19 cellular contexts compared by ENCODE assay signal in genomic region chr5:172336264-172336663, GRCh38. TPM values are rescaled to one million over a fixed set of nuclear protein-coding genes. Genes with fewer than 3 reads are reported as not detected.
DNase-seq lines count a peak whose midpoint lies in the region; ATAC-seq lines count a peak whose summit lies in the region.
"Had no signal": no experiment of that assay in that cellular context is flagged by ENCODE, and none has a peak within 500 bp of the region (broad histone marks: within the 10 kb centered on the region; RNA-seq: fewer than 3 reads in every experiment).

No MANE protein-coding gene starts in this region.

- intact Hi-C loops in posterior vena cava (cut with DNase I), result no loop called here

- ATAC-seq in GM21723 (IDR thresholded peaks at IDR 0.05; ENCODE audit: unreplicated experiment), result no peak
- ATAC-seq in HG03521 (IDR thresholded peaks at IDR 0.05; ENCODE audit: unreplicated experiment), result no peak
- ATAC-seq: GM12878, T-cell had no signal

- DNase-seq in NCI-H748 (lab: John Stamatoyannopoulos, UW; ENCODE audit: unreplicated experiment), result peak; percentile 67
- no peak for DNase-seq in NCI-H748 treated with DMSO at 0.1 percent for 48 hours (lab: John Stamatoyannopoulos, UW)
- DNase-seq in NCI-H1105 treated with DMSO at 0.1 percent for 48 hours (lab: John Stamatoyannopoulos, UW), result peak; percentile 42
- DNase-seq in NCI-H82 treated with DMSO at 0.1 percent for 48 hours (lab: John Stamatoyannopoulos, UW; ENCODE audit: unreplicated experiment), result peak; percentile 4
- peak; percentile 74 for DNase-seq in posterior vena cava (ENCODE audit: low spot score)
- DNase-seq: ACHN; AML-193; CD4-positive, alpha-beta memory T cell; GDM1; GOT3; KBM-7; MV-4-11; NCI-H526; PC-9; T-cell; T1000 had no signal

RNA-seq across cellular contexts. Expression of gene UBTD2, which starts 52.7 kb away (rescaled TPM):
- total RNA-seq in posterior vena cava, result 10 to 100 TPM; 18.7 to 24.0 TPM
